Comparison of ENCODE assay signal across 8 cellular contexts in the genomic region with DNA sequence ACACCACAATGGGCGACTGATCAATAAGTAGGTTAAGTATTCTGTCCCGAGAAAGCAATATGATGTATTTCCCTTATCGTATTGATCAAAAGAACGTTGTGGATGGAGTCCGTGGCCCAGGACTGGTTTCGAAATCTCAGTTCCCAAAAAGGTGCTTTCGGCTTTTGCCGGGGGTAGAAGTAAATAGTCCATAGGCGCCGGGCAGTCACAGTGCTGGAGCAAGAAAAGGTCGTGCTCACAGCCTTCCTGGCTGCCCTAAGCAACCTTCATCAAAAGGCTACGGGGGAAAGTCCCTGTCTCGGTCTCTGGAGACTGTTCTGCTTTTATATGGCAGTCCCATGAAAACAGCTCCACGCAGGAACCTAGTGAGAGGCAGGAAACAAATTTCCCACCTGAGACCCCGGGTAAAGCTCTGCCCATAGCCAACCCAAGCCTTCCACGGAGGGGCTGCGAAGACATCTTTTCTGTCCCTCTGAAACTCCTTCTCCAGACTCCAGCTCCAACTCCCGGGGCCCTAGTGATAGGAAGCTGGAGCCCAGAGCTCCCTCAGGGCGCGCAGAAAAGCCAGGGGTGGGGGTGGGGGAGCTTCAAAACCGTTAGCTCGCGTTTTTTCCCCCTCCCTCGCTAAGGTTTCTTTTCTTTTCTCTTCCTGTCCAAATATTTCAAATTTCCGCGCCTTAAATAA. TPM values are rescaled to one million over a fixed set of nuclear protein-coding genes. Genes with fewer than 3 reads are reported as not detected.
DNase-seq lines count a peak whose midpoint lies in the region; ATAC-seq and TF ChIP-seq lines count a peak whose summit lies in the region.

No MANE protein-coding gene starts in this region.

- no peak overlapping the region for H2AFZ ChIP-seq in neural cell (ENCODE audit: low read depth, low read length)

- TF ChIP-seq CTCF in BJ (IDR thresholded peaks at IDR 0.05; ENCODE audit: insufficient read depth, low read depth, low read length) (no peak), neural cell (IDR thresholded peaks at IDR 0.05; ENCODE audit: poor library complexity, severe bottlenecking) (no peak)

- H3K4me3 ChIP-seq in BJ (ENCODE audit: low read depth, low read length) (peak overlapping the region; percentile 90), neural cell (ENCODE audit: low read length) (peak overlapping the region; percentile 53)

- no peaks in the 10 kb centered on the region for H3K27me3 ChIP-seq in BJ (ENCODE audit: control insufficient read depth, insufficient read depth, low read length)
- H3K27me3 ChIP-seq in neural cell (ENCODE audit: insufficient read depth, low read depth, low read length) = peaks cover 99% of the 10 kb centered on the region

- no peaks in the 10 kb centered on the region for H3K9me3 Mint-ChIP-seq in activated CD4-positive, alpha-beta memory T cell treated with anti-CD3 and anti-CD28 coated beads, Interleukin-2, amount 10 ng/mL, durations not matched to agents 7 days and 5 days

- no peak overlapping the region for H3K27ac ChIP-seq in neural cell (ENCODE audit: low read length)

- peaks cover 31% of the 10 kb centered on the region for H3K4me1 Mint-ChIP-seq in activated CD4-positive, alpha-beta memory T cell treated with anti-CD3 and anti-CD28 coated beads, Interleukin-2, amount 10 ng/mL, durations not matched to agents 7 days and 5 days

- H3K4me2 ChIP-seq in neural cell (ENCODE audit: low read length) = no peak overlapping the region

- POLR2A ChIA-PET in BJ (lab: Charles Lee) = interaction anchor here (0.6 kb wide), 1 partner anchor 8 kb away, joined by 3 read pairs; no protein-coding TSS in a partner anchor
- POLR2A ChIA-PET in activated CD4-positive, alpha-beta memory T cell treated with anti-CD3 and anti-CD28 coated beads, Interleukin-2, amount 10 ng/mL, durations not matched to agents 7 days and 5 days (lab: Charles Lee) = interaction anchor here (0.9 to 4.5 kb wide), 6 partner anchors 8 to 542 kb away, joined by 3 to 125 read pairs (median 4); a partner anchor contains a TSS

- CTCF ChIA-PET in BJ (lab: Yijun Ruan, JAX) = interaction anchor here (0.6 to 2.3 kb wide), 5 partner anchors 9 to 93 kb away, joined by 3 to 5 read pairs (median 4); a partner anchor contains a TSS
- CTCF ChIA-PET in activated CD4-positive, alpha-beta memory T cell treated with anti-CD3 and anti-CD28 coated beads, Interleukin-2, amount 10 ng/mL, durations not matched to agents 7 days and 5 days (lab: Charles Lee) = interaction anchor here (0.7 to 3.6 kb wide), 4 partner anchors 8 to 293 kb away, joined by 5 to 25 read pairs (median 6); a partner anchor contains a TSS

- H3K79me2 ChIP-seq in neural cell (replicated peaks; ENCODE audit: insufficient read depth, low read length) = no peaks in the 10 kb centered on the region

- no peaks in the 10 kb centered on the region for H3F3A ChIP-seq in neural cell (ENCODE audit: insufficient read depth, low read length, poor library complexity, severe bottlenecking)

- H4K20me1 ChIP-seq in neural cell (ENCODE audit: insufficient read depth) = no peaks in the 10 kb centered on the region

- peak overlapping the region; percentile 70 for H3K4me3 Mint-ChIP-seq in activated CD4-positive, alpha-beta memory T cell treated with anti-CD3 and anti-CD28 coated beads, Interleukin-2, amount 10 ng/mL, durations not matched to agents 7 days and 5 days

- no peak for TF ChIP-seq EP300 in neural cell (conservative IDR thresholded peaks at IDR 0.05; ENCODE audit: poor library complexity, severe bottlenecking)

- peaks cover 3% of the 10 kb centered on the region; the same call in 1 of the 2 replicates for H3K36me3 ChIP-seq in BJ (ENCODE audit: control insufficient read depth, insufficient read depth, low read length)
- H3K36me3 ChIP-seq in neural cell (ENCODE audit: insufficient read depth, low read length) = no peaks in the 10 kb centered on the region

- peaks cover 32% of the 10 kb centered on the region for H3K36me3 Mint-ChIP-seq in activated CD4-positive, alpha-beta memory T cell treated with anti-CD3 and anti-CD28 coated beads, Interleukin-2, amount 10 ng/mL, durations not matched to agents 7 days and 5 days (ENCODE audit: low read depth)

- peaks cover 59% of the 10 kb centered on the region for H3K27me3 Mint-ChIP-seq in activated CD4-positive, alpha-beta memory T cell treated with anti-CD3 and anti-CD28 coated beads, Interleukin-2, amount 10 ng/mL, durations not matched to agents 7 days and 5 days

- DNase-seq in BJ (ENCODE audit: low read depth) (no peak), NCI-H2171 (lab: John Stamatoyannopoulos, UW) (peak; percentile 60), fibroblast of peridontal ligament (ENCODE audit: extremely low read depth) (peak; percentile 67), NCI-H187 treated with DMSO at 0.1 percent for 48 hours (lab: John Stamatoyannopoulos, UW) (no peak)
- peak; percentile 28 for DNase-seq in activated CD4-positive, alpha-beta memory T cell treated with anti-CD3 and anti-CD28 coated beads, Interleukin-2, amount 10 ng/mL, durations not matched to agents 7 days and 5 days

- ATAC-seq in GM18511 (IDR thresholded peaks at IDR 0.05; ENCODE audit: unreplicated experiment) = peak; percentile 74
- peak; percentile 52 for ATAC-seq in HG02938 (IDR thresholded peaks at IDR 0.05; ENCODE audit: unreplicated experiment)

- no peaks in the 10 kb centered on the region for H3K9me3 ChIP-seq in neural cell (ENCODE audit: low read length)

- no peak for TF ChIP-seq RAD21 in neural cell (conservative IDR thresholded peaks at IDR 0.05)

- H3K9ac ChIP-seq in neural cell (ENCODE audit: low read length) = no peak overlapping the region

- no peaks in the 10 kb centered on the region for H3K9me2 ChIP-seq in neural cell (ENCODE audit: insufficient read depth, low read length)

- peak overlapping the region; percentile 31 for H3K27ac Mint-ChIP-seq in activated CD4-positive, alpha-beta memory T cell treated with anti-CD3 and anti-CD28 coated beads, Interleukin-2, amount 10 ng/mL, durations not matched to agents 7 days and 5 days

TF ChIP-seq in neural cell, 6 proteins besides CTCF, POLR2A, EP300 and RAD21:
- TF ChIP-seq, protein P1, sequence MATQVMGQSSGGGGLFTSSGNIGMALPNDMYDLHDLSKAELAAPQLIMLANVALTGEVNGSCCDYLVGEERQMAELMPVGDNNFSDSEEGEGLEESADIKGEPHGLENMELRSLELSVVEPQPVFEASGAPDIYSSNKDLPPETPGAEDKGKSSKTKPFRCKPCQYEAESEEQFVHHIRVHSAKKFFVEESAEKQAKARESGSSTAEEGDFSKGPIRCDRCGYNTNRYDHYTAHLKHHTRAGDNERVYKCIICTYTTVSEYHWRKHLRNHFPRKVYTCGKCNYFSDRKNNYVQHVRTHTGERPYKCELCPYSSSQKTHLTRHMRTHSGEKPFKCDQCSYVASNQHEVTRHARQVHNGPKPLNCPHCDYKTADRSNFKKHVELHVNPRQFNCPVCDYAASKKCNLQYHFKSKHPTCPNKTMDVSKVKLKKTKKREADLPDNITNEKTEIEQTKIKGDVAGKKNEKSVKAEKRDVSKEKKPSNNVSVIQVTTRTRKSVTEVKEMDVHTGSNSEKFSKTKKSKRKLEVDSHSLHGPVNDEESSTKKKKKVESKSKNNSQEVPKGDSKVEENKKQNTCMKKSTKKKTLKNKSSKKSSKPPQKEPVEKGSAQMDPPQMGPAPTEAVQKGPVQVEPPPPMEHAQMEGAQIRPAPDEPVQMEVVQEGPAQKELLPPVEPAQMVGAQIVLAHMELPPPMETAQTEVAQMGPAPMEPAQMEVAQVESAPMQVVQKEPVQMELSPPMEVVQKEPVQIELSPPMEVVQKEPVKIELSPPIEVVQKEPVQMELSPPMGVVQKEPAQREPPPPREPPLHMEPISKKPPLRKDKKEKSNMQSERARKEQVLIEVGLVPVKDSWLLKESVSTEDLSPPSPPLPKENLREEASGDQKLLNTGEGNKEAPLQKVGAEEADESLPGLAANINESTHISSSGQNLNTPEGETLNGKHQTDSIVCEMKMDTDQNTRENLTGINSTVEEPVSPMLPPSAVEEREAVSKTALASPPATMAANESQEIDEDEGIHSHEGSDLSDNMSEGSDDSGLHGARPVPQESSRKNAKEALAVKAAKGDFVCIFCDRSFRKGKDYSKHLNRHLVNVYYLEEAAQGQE (IDR thresholded peaks at IDR 0.05; ENCODE audit: borderline replicate concordance) = no peak
- TF ChIP-seq MXI1 (conservative IDR thresholded peaks at IDR 0.05; ENCODE audit: poor library complexity, severe bottlenecking) (no peak), TAF1 (IDR thresholded peaks at IDR 0.05; ENCODE audit: low read depth) (no peak), EZH2 (IDR thresholded peaks at IDR 0.05; ENCODE audit: borderline replicate concordance, insufficient read depth, low read length, poor library complexity, severe bottlenecking) (peak; percentile 87), SMC3 (conservative IDR thresholded peaks at IDR 0.05; ENCODE audit: poor library complexity) (no peak), POLR2AphosphoS5 (IDR thresholded peaks at IDR 0.05) (no peak)

RNA-seq across cellular contexts. Expression of a gene that starts 7.0 kb away (rescaled TPM):
- polyA plus RNA-seq in BJ (2011; rRNA removed) (21.3 and 24.6 TPM in 2 replicates), neural cell (0.25 TPM in 1 of 2 replicates, not detected in the other)
- 11.6 and 12.5 TPM in 2 replicates for polyA minus RNA-seq in BJ (2011; rRNA and poly(A)+ RNA removed)
- 10 to 100 TPM; 53.1 to 56.1 TPM for total RNA-seq in activated CD4-positive, alpha-beta memory T cell treated with anti-CD3 and anti-CD28 coated beads, Interleukin-2, amount 10 ng/mL, durations not matched to agents 7 days and 5 days
- polyA minus RNA-seq in neural cell = not detected in 2 replicates

RNA-seq across cellular contexts. Expression of a gene that starts 17.0 kb away (rescaled TPM):
- polyA plus RNA-seq in BJ (2011; rRNA removed) (15.5 and 28.6 TPM in 2 replicates), neural cell (38.4 and 52.1 TPM in 2 replicates)
- polyA minus RNA-seq in BJ (2011; rRNA and poly(A)+ RNA removed) = 23.0 and 23.6 TPM in 2 replicates
- total RNA-seq in activated CD4-positive, alpha-beta memory T cell treated with anti-CD3 and anti-CD28 coated beads, Interleukin-2, amount 10 ng/mL, durations not matched to agents 7 days and 5 days = 10 to 100 TPM; 71.3 to 75.1 TPM
- polyA minus RNA-seq in neural cell = 87.2 and 105 TPM in 2 replicates

Comparison
In these comparisons a context has a peak if more than half of its experiments do, and no peak if none do; other contexts are left out.
1. DNase-seq: peak in NCI-H2171 (single experiment), activated CD4-positive, alpha-beta memory T cell treated with anti-CD3 and anti-CD28 coated beads, Interleukin-2, amount 10 ng/mL, durations not matched to agents 7 days and 5 days (single experiment) and fibroblast of peridontal ligament (single experiment); none in BJ (single experiment) and NCI-H187 treated with DMSO at 0.1 percent for 48 hours (single experiment).
2. RNA of a gene that starts 7.0 kb away (polyA plus RNA-seq): 21.3 to 24.6 TPM in BJ; 0.25 TPM in neural cell; every median in the first group is over 10 times any median in the second.